Comparison of ENCODE assay signal across 18 cellular contexts in the genomic region with DNA sequence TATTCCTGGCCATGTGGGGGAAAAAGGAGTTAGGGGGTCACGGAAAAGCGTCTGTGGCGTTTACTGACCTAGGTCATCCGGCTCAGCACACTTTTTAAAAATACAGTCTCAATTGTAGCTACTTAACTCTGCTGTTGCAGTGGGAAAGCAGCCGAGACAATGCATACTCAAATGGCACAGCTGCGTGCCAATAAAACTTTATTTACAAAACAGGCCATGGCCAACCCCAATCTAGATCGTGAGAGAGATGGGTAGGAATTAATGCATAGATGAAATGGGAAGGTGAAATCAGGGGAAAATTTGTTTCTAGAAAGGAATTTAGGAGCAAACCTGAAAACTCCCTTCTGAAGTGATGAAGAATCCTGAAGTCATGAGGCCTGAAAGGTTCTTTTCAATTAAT. TPM values are rescaled to one million over a fixed set of nuclear protein-coding genes. Genes with fewer than 3 reads are reported as not detected.
DNase-seq lines count a peak whose midpoint lies in the region; ATAC-seq, FAIRE-seq and TF ChIP-seq lines count a peak whose summit lies in the region.
"Had no signal": no experiment of that assay in that cellular context is flagged by ENCODE, and none has a peak within 500 bp of the region (broad histone marks: within the 10 kb centered on the region; RNA-seq: fewer than 3 reads in every experiment).

No MANE protein-coding gene starts in this region.

- no peak overlapping the region for H3K9ac ChIP-seq in K562 (ENCODE audit: insufficient read depth in 1 of 2, low read depth in 2 of 2, low read length in 2 of 2)

- peaks cover 12% of the 10 kb centered on the region for H3K27me3 Mint-ChIP-seq in nephron progenitor cell (ENCODE audit: low read depth, poor library complexity)

- TF ChIP-seq CTCF in K562 (IDR thresholded peaks at IDR 0.05 in 2 of 3, conservative IDR thresholded peaks at IDR 0.05 in 1 of 3; ENCODE audit: insufficient read depth in 2 of 3, low read depth in 1 of 3, low read length in 3 of 3) = no peak
- no peak for TF ChIP-seq CTCF in dorsolateral prefrontal cortex (IDR thresholded peaks at IDR 0.05 in 54 of 56, conservative IDR thresholded peaks at IDR 0.05 in 2 of 56; ENCODE audit: low read depth in 1 of 56, partially characterized antibody in 56 of 56)
- no peak for TF ChIP-seq CTCF in nephron progenitor cell (IDR thresholded peaks at IDR 0.05)

- no peak overlapping the region for H3K4me3 ChIP-seq in K562
- H3K4me3 ChIP-seq in dorsolateral prefrontal cortex = no peak overlapping the region
- H3K4me3 ChIP-seq: GM23338 had no signal

- peak overlapping the region; percentile 85 for H3K27ac Mint-ChIP-seq in nephron progenitor cell
- H3K27ac Mint-ChIP-seq: CD4-positive, alpha-beta memory T cell; GM23338; H9 had no signal

- BruUV-seq in K562 (replicated peaks; lab: Mats Ljungman, UMichigan) = no TSS peak

- no peaks in the 10 kb centered on the region for H3K36me3 Mint-ChIP-seq in nephron progenitor cell (ENCODE audit: low read depth)
- H3K36me3 Mint-ChIP-seq: CD4-positive, alpha-beta memory T cell had no signal

- H3K36me3 ChIP-seq in K562 (ENCODE audit: control insufficient read depth, insufficient read depth, low read length) = no peaks in the 10 kb centered on the region

- no peaks in the 10 kb centered on the region for H4K20me1 ChIP-seq in K562 (replicated peaks; ENCODE audit: control insufficient read depth, insufficient read depth, low read length)

- no peak for TF ChIP-seq POLR2A in K562 (conservative IDR thresholded peaks at IDR 0.05)

- intact Hi-C loops in K562 (cut with micrococcal nuclease) = no loop called here
- intact Hi-C loops in dorsolateral prefrontal cortex (cut with DNase I) = loop anchor here in 1 of 2 donors (5.0 kb wide), 1 partner anchor 86 kb away; no protein-coding TSS in a partner anchor

- H3K9me3 ChIP-seq in K562 (replicated peaks; ENCODE audit: control insufficient read depth, insufficient read depth, low read depth, low read length) = no peaks in the 10 kb centered on the region

- no peak overlapping the region for H3K27ac ChIP-seq in K562 (ENCODE audit: extremely low read depth, low read depth, low read length)
- H3K27ac ChIP-seq in dorsolateral prefrontal cortex = peak overlapping the region in 35 of 59 donors; percentile 29 to 81 (median 63)
- H3K27ac ChIP-seq in substantia nigra (ENCODE audit: low read depth, low read length, poor library complexity, severe bottlenecking) = peak overlapping the region; percentile 60

- H3K79me2 ChIP-seq in K562 (ENCODE audit: control insufficient read depth, insufficient read depth, low read length) = no peaks in the 10 kb centered on the region

- H3K27me3 ChIP-seq in K562 (ENCODE audit: control insufficient read depth in 2 of 2, insufficient read depth in 2 of 2, low read length in 2 of 2) (no peaks in the 10 kb centered on the region), dorsolateral prefrontal cortex (peaks cover 0 to 3% (median 0%) of the 10 kb centered on the region in 45 donors)

- H3K4me1 ChIP-seq in K562 (replicated peaks in 1 of 2; ENCODE audit: control insufficient read depth in 2 of 2, insufficient read depth in 2 of 2, low read length in 2 of 2) = no peaks in the 10 kb centered on the region

- no peaks in the 10 kb centered on the region for H3K4me1 Mint-ChIP-seq in nephron progenitor cell

- no peak for TF ChIP-seq EP300 in K562 (IDR thresholded peaks at IDR 0.05; ENCODE audit: low read length)

- 3% methylated on average over 7 of the region's 7 CpGs for WGBS in K562 (ENCODE audit: insufficient coverage, low coverage, missing lambda C conversion rate)

- H2AFZ ChIP-seq in K562 (ENCODE audit: low read depth, low read length) = no peak overlapping the region
- H2AFZ ChIP-seq: GM23338 had no signal

- peaks cover 16% of the 10 kb centered on the region for H3K9me3 Mint-ChIP-seq in nephron progenitor cell

- no peak for DNase-seq in K562 (ENCODE audit: extremely low read depth in 1 of 4, low spot score in 3 of 4)
- no peak for DNase-seq in dorsolateral prefrontal cortex
- no peak for DNase-seq in nephron progenitor cell
- no peak for DNase-seq in substantia nigra (lab: John Stamatoyannopoulos, UW)
- DNase-seq in HUDEP-2 (lab: John Stamatoyannopoulos, UW; ENCODE audit: unreplicated experiment in 76 of 76) = no peak
- DNase-seq in effector CD8-positive, alpha-beta T cell (lab: John Stamatoyannopoulos, UW) = no peak
- DNase-seq: C1 segment of cervical spinal cord; Calu3; CD4-positive, alpha-beta memory T cell; COR-L47; DMS53; DMS79 treated with DMSO at 0.1 percent for 48 hours; GF-D8; H9 had no signal

- no peak for TF ChIP-seq RAD21 in K562 (CRISPR knock-in tag; conservative IDR thresholded peaks at IDR 0.05 in 1 of 2, IDR thresholded peaks at IDR 0.05 in 1 of 2)

- H3K9me1 ChIP-seq in K562 (ENCODE audit: control insufficient read depth, insufficient read depth, low read length) = no peaks in the 10 kb centered on the region

- ATAC-seq in K562 (no peak), GM19328 (IDR thresholded peaks at IDR 0.05; ENCODE audit: unreplicated experiment) (no peak)
- ATAC-seq: GM23338, HCT116 had no signal

- H3K4me2 ChIP-seq in K562 (ENCODE audit: insufficient read depth, low read length) = no peak overlapping the region
- H3K4me2 ChIP-seq: GM23338 had no signal

- no peak for FAIRE-seq in K562 (lab: Jason Lieb, UNC)
- FAIRE-seq: GM12892 had no signal

- CTCF ChIA-PET in K562 (lab: Yijun Ruan, JAX; ENCODE audit: low intra/inter-chr PET ratio) = interaction anchor here (0.7 kb wide), 1 partner anchor 500 kb away, joined by 3 read pairs; no protein-coding TSS in a partner anchor

- POLR2A ChIA-PET in K562 (lab: Yijun Ruan, JAX) = no interaction called here

- in situ Hi-C loops in K562 (cut with MboI) = no loop called here

- H3K4me3 Mint-ChIP-seq in nephron progenitor cell = no peak overlapping the region
- H3K4me3 Mint-ChIP-seq: CD4-positive, alpha-beta memory T cell; GM23338; H9 had no signal

RNA-seq across cellular contexts. Expression of a gene that starts 22.0 kb away (rescaled TPM):
- total RNA-seq in K562 (2011; cell fraction: chromatin; rRNA removed; ENCODE audit: low replicate concordance) = not detected in 2 replicates
- total RNA-seq in K562 (2011; cell fraction: nucleolus; rRNA removed) = not detected in 2 replicates
- 0.53 TPM in 1 of 2 replicates, not detected in the other for total RNA-seq in K562 (2011; cell fraction: nucleoplasm; rRNA removed)
- total RNA-seq in K562 (2014; rRNA removed) = 0.05 and 0.12 TPM in 2 replicates
- 0.03 TPM in 1 of 2 replicates, not detected in the other for total RNA-seq in K562 (2014; rRNA removed; fragmentation: Illumina TruSeq; extraction: Trizol)
- 0.04 TPM in 2 replicates for total RNA-seq in K562 (2015; rRNA removed; fragmentation: Illumina TruSeq; extraction: Trizol)
- total RNA-seq in K562 (2021) = 0.09 and 0.25 TPM in 2 replicates
- not detected in 2 replicates for polyA plus RNA-seq in K562 (2011; rRNA removed)
- 0.01 TPM in 1 of 2 replicates, not detected in the other for polyA plus RNA-seq in K562 (2011; cell fraction: cytosol; rRNA removed)
- polyA plus RNA-seq in K562 (2011; cell fraction: nucleus; rRNA removed) = not detected in 2 replicates
- 0.08 and 0.28 TPM in 2 replicates for polyA plus RNA-seq in K562 (2012)
- 0.03 TPM in 2 replicates for polyA plus RNA-seq in K562 (2014; fragmentation: Illumina TruSeq; extraction: Trizol)
- polyA plus RNA-seq in K562 (2014; fragmentation: Nextera tagmentation; extraction: Ambion mirVana) = under 1 TPM in 1 of 2 experiments, not detected in 1; 0.04 TPM
- 0.03 and 0.30 TPM in 2 replicates for polyA plus RNA-seq in K562 (2014; rRNA removed)
- polyA minus RNA-seq in K562 (2011; rRNA and poly(A)+ RNA removed) = not detected in 2 replicates
- polyA minus RNA-seq in K562 (2011; cell fraction: cytosol; rRNA and poly(A)+ RNA removed) = not detected in 2 replicates
- polyA minus RNA-seq in K562 (2011; cell fraction: nucleus; rRNA and poly(A)+ RNA removed) = not detected in 2 replicates
- 100 to 1,000 TPM in 5 of 120 experiments, 10 to 100 TPM in 114, 1 to 10 TPM in 1; 9.0 to 172 (median 40.6) TPM for total RNA-seq in dorsolateral prefrontal cortex

Comparison
In these comparisons a context has a peak if more than half of its experiments do, and no peak if none do; other contexts are left out.
1. RNA of a gene that starts 22.0 kb away (total RNA-seq): 9.0 to 172 TPM in dorsolateral prefrontal cortex; 0.03 to 0.53 TPM in K562; every median in the first group is over 4 times any median in the second.